Comparison of ENCODE assay signal across 24 cellular contexts in the genomic region with DNA sequence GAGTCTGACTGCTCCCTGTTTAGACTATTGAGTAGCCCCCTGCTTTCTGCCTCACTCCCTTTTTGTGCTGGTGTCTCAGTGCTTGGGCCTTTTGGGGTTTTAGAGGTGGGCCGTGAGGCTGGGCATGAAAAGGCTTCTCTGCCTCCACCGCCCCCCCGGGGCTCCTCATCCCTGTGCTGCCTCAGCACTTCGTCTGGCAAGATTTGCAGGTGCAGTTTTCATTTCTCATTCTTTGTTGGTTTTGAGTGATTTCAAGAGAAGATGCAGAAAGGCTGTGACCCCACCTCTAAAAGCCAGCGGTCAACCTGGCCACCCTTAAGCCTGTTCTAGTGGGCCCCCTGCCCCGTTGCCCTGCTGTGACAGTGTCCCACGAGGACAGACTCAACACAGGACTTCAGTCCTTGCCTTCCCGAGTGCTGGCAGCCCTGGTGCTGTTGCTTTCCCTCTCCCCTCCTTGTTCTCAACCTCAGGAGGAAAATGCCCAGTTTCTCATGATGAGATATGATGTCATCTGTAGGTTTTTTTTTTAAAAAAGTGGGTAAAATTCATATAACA. TPM values are rescaled to one million over a fixed set of nuclear protein-coding genes. Genes with fewer than 3 reads are reported as not detected.
DNase-seq lines count a peak whose midpoint lies in the region; ATAC-seq and TF ChIP-seq lines count a peak whose summit lies in the region.
"Had no signal": no experiment of that assay in that cellular context is flagged by ENCODE, and none has a peak within 500 bp of the region (broad histone marks: within the 10 kb centered on the region; RNA-seq: fewer than 3 reads in every experiment).

No MANE protein-coding gene starts in this region.

- H3K36me3 Mint-ChIP-seq in immature natural killer cell, result peaks cover 3 to 23% (median 22%) of the 10 kb centered on the region in 3 donors

- no peaks in the 10 kb centered on the region for H3K4me1 ChIP-seq in RWPE2 (ENCODE audit: insufficient read depth, poor library complexity, severe bottlenecking)
- H3K4me1 ChIP-seq: gastrocnemius medialis, tibial nerve had no signal

- no peaks in the 10 kb centered on the region for H3K27me3 Mint-ChIP-seq in stimulated activated naive CD8-positive, alpha-beta T cell treated with anti-CD3 and anti-CD28 coated beads, Interleukin-15, amount 100 ng/mL, for 72 hours
- peaks cover 0 to 5% (median 2%) of the 10 kb centered on the region in 3 donors for H3K27me3 Mint-ChIP-seq in immature natural killer cell (ENCODE audit: low read depth in 3 of 3)
- H3K27me3 Mint-ChIP-seq: progenitor cell of endocrine pancreas had no signal

- H3K27me3 ChIP-seq in RWPE2 (ENCODE audit: insufficient read depth, poor library complexity, severe bottlenecking), result no peaks in the 10 kb centered on the region
- H3K27me3 ChIP-seq: gastrocnemius medialis, tibial nerve had no signal

- ATAC-seq in stimulated activated naive CD8-positive, alpha-beta T cell treated with anti-CD3 and anti-CD28 coated beads, Interleukin-15, amount 100 ng/mL, for 72 hours, result no peak
- no peak for ATAC-seq in stimulated activated naive CD8-positive, alpha-beta T cell treated with anti-CD3 and anti-CD28 coated beads, Interleukin-15, Interleukin-2, amounts not matched to agents 100 U/mL and 50 U/mL, for 24 hours
- no peak for ATAC-seq in RWPE2 (ENCODE audit: low read depth)
- no peak for ATAC-seq in HG02884 (IDR thresholded peaks at IDR 0.05; ENCODE audit: unreplicated experiment)
- ATAC-seq: gastrocnemius medialis, PC-3 had no signal

- TF ChIP-seq CTCF in RWPE2 (IDR thresholded peaks at IDR 0.05; ENCODE audit: poor library complexity, severe bottlenecking), result no peak

- H3K4me1 Mint-ChIP-seq in stimulated activated naive CD8-positive, alpha-beta T cell treated with anti-CD3 and anti-CD28 coated beads, Interleukin-15, amount 100 ng/mL, for 72 hours, result peaks cover 89% of the 10 kb centered on the region
- peaks cover 69 to 71% of the 10 kb centered on the region in 2 donors for H3K4me1 Mint-ChIP-seq in immature natural killer cell

- H3K27ac ChIP-seq in RWPE2 (ENCODE audit: poor library complexity, severe bottlenecking), result no peak overlapping the region
- H3K27ac ChIP-seq: C4-2B, gastrocnemius medialis, tibial nerve had no signal

- H3K27ac Mint-ChIP-seq in stimulated activated naive CD8-positive, alpha-beta T cell treated with anti-CD3 and anti-CD28 coated beads, Interleukin-15, amount 100 ng/mL, for 72 hours, result no peak overlapping the region
- peak overlapping the region; percentile 23 to 73 (median 57) for H3K27ac Mint-ChIP-seq in immature natural killer cell
- H3K27ac Mint-ChIP-seq: H9, progenitor cell of endocrine pancreas had no signal

- no peaks in the 10 kb centered on the region for H3K9me3 Mint-ChIP-seq in stimulated activated naive CD8-positive, alpha-beta T cell treated with anti-CD3 and anti-CD28 coated beads, Interleukin-15, amount 100 ng/mL, for 72 hours
- no peaks in the 10 kb centered on the region for H3K9me3 Mint-ChIP-seq in immature natural killer cell
- H3K9me3 Mint-ChIP-seq: H9 had no signal

- no peaks in the 10 kb centered on the region for H3K36me3 ChIP-seq in RWPE2 (ENCODE audit: low read depth)
- H3K36me3 ChIP-seq: gastrocnemius medialis, tibial nerve had no signal

- H3K4me3 ChIP-seq in RWPE2 (ENCODE audit: severe bottlenecking), result no peak overlapping the region
- H3K4me3 ChIP-seq: gastrocnemius medialis, tibial nerve had no signal

- DNase-seq in stimulated activated naive CD8-positive, alpha-beta T cell treated with anti-CD3 and anti-CD28 coated beads, Interleukin-15, amount 100 ng/mL, for 72 hours, result no peak
- no peak for DNase-seq in stimulated activated naive CD8-positive, alpha-beta T cell treated with anti-CD3 and anti-CD28 coated beads, Interleukin-15, Interleukin-2, amounts not matched to agents 100 U/mL and 50 U/mL, for 24 hours
- DNase-seq in RWPE2 (ENCODE audit: low spot score) (peak; percentile 39), immature natural killer cell (no peak), iPS-NIHi11 (ENCODE audit: low spot score) (no peak), GDM1 (lab: John Stamatoyannopoulos, UW) (no peak), SKM-1 treated with dmso at 0.1 percent for 144 hours (lab: John Stamatoyannopoulos, UW; ENCODE audit: unreplicated experiment) (no peak)
- DNase-seq: activated CD4-positive, CD25-positive, alpha-beta regulatory T cell treated with anti-CD3 and anti-CD28 coated beads, Interleukin-2, amount 50 U/mL, for 72 hours; activated T-cell treated with anti-CD3 and anti-CD28 coated beads, Interleukin-2, amount 50 U/mL, for 48 hours; amniotic stem cell; cortex of kidney; DMS 273 treated with DMSO at 0.1 percent for 48 hours; gastrocnemius medialis; H9; hippocampal formation; NCI-H2081 treated with DMSO at 0.1 percent for 48 hours; NCI-H345; PC-3; SHP77 treated with DMSO at 0.1 percent for 48 hours; T-helper 1 cell had no signal

- no peaks in the 10 kb centered on the region for H3K9me3 ChIP-seq in RWPE2 (ENCODE audit: severe bottlenecking)
- H3K9me3 ChIP-seq: gastrocnemius medialis had no signal

- peak overlapping the region; percentile 11 to 55 for H3K4me3 Mint-ChIP-seq in stimulated activated naive CD8-positive, alpha-beta T cell treated with anti-CD3 and anti-CD28 coated beads, Interleukin-15, amount 100 ng/mL, for 72 hours
- H3K4me3 Mint-ChIP-seq in immature natural killer cell, result peak overlapping the region in 4 of 5 donors; percentile 8 to 26 (median 15)
- H3K4me3 Mint-ChIP-seq: H9 had no signal

RNA-seq across cellular contexts. Expression of a gene that starts 38.0 kb away (rescaled TPM):
- 10 to 100 TPM; 24.4 to 68.7 (median 25.4) TPM for polyA plus RNA-seq in immature natural killer cell

Comparison
In these comparisons a context has a peak if more than half of its experiments do, and no peak if none do; other contexts are left out.
1. H3K27ac Mint-ChIP-seq: peak in immature natural killer cell (6 of 6); none in stimulated activated naive CD8-positive, alpha-beta T cell treated with anti-CD3 and anti-CD28 coated beads, Interleukin-15, amount 100 ng/mL, for 72 hours (0 of 2).